In the genomic region with DNA sequence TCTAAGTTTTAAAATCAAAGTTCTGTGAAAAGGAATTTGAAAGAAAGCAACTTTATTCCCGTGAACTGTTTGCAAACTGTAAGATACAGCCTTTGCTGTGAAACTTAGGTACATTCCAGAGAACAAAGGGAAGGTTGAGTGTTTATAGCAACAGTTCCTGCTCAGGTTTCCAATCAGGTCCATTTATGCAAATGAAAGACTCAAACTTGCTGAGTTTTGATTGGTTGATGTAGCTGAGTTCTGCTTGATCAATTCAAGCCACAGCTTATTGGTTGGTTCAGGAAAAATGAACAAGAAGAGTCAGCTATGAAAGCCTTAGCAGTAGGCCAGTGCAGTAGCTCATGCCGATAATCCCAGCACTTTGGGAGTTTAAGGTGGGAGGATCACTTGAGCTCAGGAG, we compare ENCODE assay signal across 1 cellular context.
TF ChIP-seq lines count a peak whose summit lies in the region.

No MANE protein-coding gene starts in this region.

TF ChIP-seq in WTC11, 78 proteins besides CTCF, POLR2A, EP300 and RAD21 (continued from another document):
- TF ChIP-seq, protein P1, sequence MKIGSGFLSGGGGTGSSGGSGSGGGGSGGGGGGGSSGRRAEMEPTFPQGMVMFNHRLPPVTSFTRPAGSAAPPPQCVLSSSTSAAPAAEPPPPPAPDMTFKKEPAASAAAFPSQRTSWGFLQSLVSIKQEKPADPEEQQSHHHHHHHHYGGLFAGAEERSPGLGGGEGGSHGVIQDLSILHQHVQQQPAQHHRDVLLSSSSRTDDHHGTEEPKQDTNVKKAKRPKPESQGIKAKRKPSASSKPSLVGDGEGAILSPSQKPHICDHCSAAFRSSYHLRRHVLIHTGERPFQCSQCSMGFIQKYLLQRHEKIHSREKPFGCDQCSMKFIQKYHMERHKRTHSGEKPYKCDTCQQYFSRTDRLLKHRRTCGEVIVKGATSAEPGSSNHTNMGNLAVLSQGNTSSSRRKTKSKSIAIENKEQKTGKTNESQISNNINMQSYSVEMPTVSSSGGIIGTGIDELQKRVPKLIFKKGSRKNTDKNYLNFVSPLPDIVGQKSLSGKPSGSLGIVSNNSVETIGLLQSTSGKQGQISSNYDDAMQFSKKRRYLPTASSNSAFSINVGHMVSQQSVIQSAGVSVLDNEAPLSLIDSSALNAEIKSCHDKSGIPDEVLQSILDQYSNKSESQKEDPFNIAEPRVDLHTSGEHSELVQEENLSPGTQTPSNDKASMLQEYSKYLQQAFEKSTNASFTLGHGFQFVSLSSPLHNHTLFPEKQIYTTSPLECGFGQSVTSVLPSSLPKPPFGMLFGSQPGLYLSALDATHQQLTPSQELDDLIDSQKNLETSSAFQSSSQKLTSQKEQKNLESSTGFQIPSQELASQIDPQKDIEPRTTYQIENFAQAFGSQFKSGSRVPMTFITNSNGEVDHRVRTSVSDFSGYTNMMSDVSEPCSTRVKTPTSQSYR (CRISPR knock-in tag; IDR thresholded peaks at IDR 0.05) = no peak
- no peak for TF ChIP-seq PREB (CRISPR knock-in tag; IDR thresholded peaks at IDR 0.05; ENCODE audit: borderline replicate concordance)
- no peak for TF ChIP-seq ZBTB43 (CRISPR knock-in tag; IDR thresholded peaks at IDR 0.05)
